In the genomic region with DNA sequence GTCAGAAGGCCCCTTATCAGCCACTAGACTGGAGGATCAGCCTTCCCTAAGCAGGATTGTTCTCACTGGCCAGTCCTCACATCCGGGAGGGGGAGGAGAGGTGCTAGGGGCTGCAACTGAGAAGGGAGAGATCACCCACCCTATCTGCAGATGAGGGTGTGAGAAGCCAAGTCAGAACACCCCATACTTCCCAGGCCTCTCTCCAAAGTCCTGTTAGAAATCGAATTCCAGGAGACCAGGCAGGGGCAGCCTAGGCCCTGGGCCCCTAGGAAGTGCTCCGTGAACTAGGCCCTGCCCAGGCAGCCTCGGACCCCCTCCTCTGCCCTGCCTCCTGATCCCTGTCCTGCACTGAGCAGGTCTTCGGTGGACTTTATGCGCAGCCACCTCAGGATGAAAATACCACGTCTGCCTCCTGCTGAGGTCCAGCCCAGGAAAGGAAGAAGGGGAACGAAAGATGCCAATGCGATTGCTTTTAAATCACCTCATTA, we compare ENCODE assay signal across 8 cellular contexts. TPM values are rescaled to one million over a fixed set of nuclear protein-coding genes. Genes with fewer than 3 reads are reported as not detected.
A peak's percentile ranks its signal among the peaks of the same experiment; 100 is the strongest.
DNase-seq lines count a peak whose midpoint lies in the region; ATAC-seq and TF ChIP-seq lines count a peak whose summit lies in the region.

No MANE protein-coding gene starts in this region.

- H3K27me3 ChIP-seq in CD4-positive, alpha-beta T cell (ENCODE audit: control insufficient read depth, insufficient read depth, low read length) = peaks cover 45% of the 10 kb centered on the region
- H3K27me3 ChIP-seq in dorsolateral prefrontal cortex (no peaks in the 10 kb centered on the region), mucosa of stomach (ENCODE audit: control insufficient read depth, insufficient read depth, low read length) (no peaks in the 10 kb centered on the region)

- no peaks in the 10 kb centered on the region for H3K9me3 Mint-ChIP-seq in CD4-positive, alpha-beta T cell

- H3K4me3 Mint-ChIP-seq in CD4-positive, alpha-beta T cell = peak overlapping the region; percentile 56

- H3K4me3 ChIP-seq in dorsolateral prefrontal cortex = peak overlapping the region; percentile 66 to 92 (median 81)
- peak overlapping the region; percentile 36 for H3K4me3 ChIP-seq in mucosa of stomach (ENCODE audit: low read length)

- peaks cover 9% of the 10 kb centered on the region for H3K4me1 Mint-ChIP-seq in CD4-positive, alpha-beta T cell (ENCODE audit: low read depth)

- peaks cover 26% of the 10 kb centered on the region for H3K4me1 ChIP-seq in mucosa of stomach (ENCODE audit: control insufficient read depth, insufficient read depth, low read length)

- TF ChIP-seq CTCF in CD4-positive, alpha-beta T cell (IDR thresholded peaks at IDR 0.05) = no peak
- no peak for TF ChIP-seq CTCF in dorsolateral prefrontal cortex (IDR thresholded peaks at IDR 0.05 in 54 of 56, conservative IDR thresholded peaks at IDR 0.05 in 2 of 56; ENCODE audit: low read depth in 1 of 56, partially characterized antibody in 56 of 56)

- H3K27ac Mint-ChIP-seq in CD4-positive, alpha-beta T cell = no peak overlapping the region

- no peaks in the 10 kb centered on the region for H3K36me3 Mint-ChIP-seq in CD4-positive, alpha-beta T cell (ENCODE audit: low read depth)

- CTCF ChIA-PET in CD4-positive, alpha-beta T cell (lab: Charles Lee) = no interaction called here

- intact Hi-C loops in CD4-positive, alpha-beta T cell (cut with DNase I, micrococcal nuclease) = no loop called here
- intact Hi-C loops in dorsolateral prefrontal cortex (cut with DNase I) = loop anchor here in 1 of 2 donors (10.0 kb wide), 1 partner anchor 70 kb away; the partner anchor contains the start of gene ARMC8

- ATAC-seq in CD4-positive, alpha-beta T cell (ENCODE audit: poor library complexity) = no peak
- ATAC-seq in HG02970 (IDR thresholded peaks at IDR 0.05; ENCODE audit: low FRiP score, unreplicated experiment) = no peak
- no peak for ATAC-seq in HG03354 (IDR thresholded peaks at IDR 0.05; ENCODE audit: poor library complexity, severe bottlenecking, unreplicated experiment)

- no peak for DNase-seq in CD4-positive, alpha-beta T cell
- peak; percentile 67 for DNase-seq in NCI-H226
- DNase-seq in dorsolateral prefrontal cortex = peak in 1 of 10 donors; percentile 7
- no peak for DNase-seq in cerebellar nuclear complex (lab: John Stamatoyannopoulos, UW)
- no peak for DNase-seq in NCI-H2081 treated with DMSO at 0.1 percent for 48 hours (lab: John Stamatoyannopoulos, UW)

- H3K27ac ChIP-seq in CD4-positive, alpha-beta T cell (ENCODE audit: low read depth, low read length) = no peak overlapping the region
- H3K27ac ChIP-seq in dorsolateral prefrontal cortex = peak overlapping the region in 37 of 59 donors; percentile 2 to 89 (median 74)

- H3K36me3 ChIP-seq in mucosa of stomach (ENCODE audit: control insufficient read depth, insufficient read depth, low read length) = no peaks in the 10 kb centered on the region

- H3K9ac ChIP-seq in mucosa of stomach (ENCODE audit: low read length) = peak overlapping the region; percentile 75

- no peaks in the 10 kb centered on the region for H3K9me3 ChIP-seq in CD4-positive, alpha-beta T cell (ENCODE audit: control insufficient read depth, low read length)
- H3K9me3 ChIP-seq in mucosa of stomach (ENCODE audit: control insufficient read depth, low read length) = no peaks in the 10 kb centered on the region

- POLR2A ChIA-PET in CD4-positive, alpha-beta T cell (lab: Charles Lee) = no interaction called here

- H3K27me3 Mint-ChIP-seq in CD4-positive, alpha-beta T cell = peaks cover 69% of the 10 kb centered on the region

RNA-seq across cellular contexts. Expression of gene DZIP1L, which starts 0.9 kb away (rescaled TPM):
- total RNA-seq in CD4-positive, alpha-beta T cell = not detected
- total RNA-seq in dorsolateral prefrontal cortex = 10 to 100 TPM in 61 of 120 experiments, 1 to 10 TPM in 59; 3.3 to 20.4 (median 10.0) TPM

RNA-seq across cellular contexts. Expression of gene A4GNT, which starts 17.7 kb away (rescaled TPM):
- total RNA-seq in CD4-positive, alpha-beta T cell = not detected
- total RNA-seq in dorsolateral prefrontal cortex = under 1 TPM in 3 of 120 experiments, not detected in 117; 0.29 to 0.76 (median 0.32) TPM

Comparison
In these comparisons a context has a peak if more than half of its experiments do, and no peak if none do; other contexts are left out.
1. RNA of gene DZIP1L, which starts 0.9 kb away (total RNA-seq): 3.3 to 20.4 TPM in dorsolateral prefrontal cortex; not detected in CD4-positive, alpha-beta T cell; every median in the first group is over 4 times any median in the second.